Comparison of ENCODE assay signal across 24 cellular contexts in the genomic region with DNA sequence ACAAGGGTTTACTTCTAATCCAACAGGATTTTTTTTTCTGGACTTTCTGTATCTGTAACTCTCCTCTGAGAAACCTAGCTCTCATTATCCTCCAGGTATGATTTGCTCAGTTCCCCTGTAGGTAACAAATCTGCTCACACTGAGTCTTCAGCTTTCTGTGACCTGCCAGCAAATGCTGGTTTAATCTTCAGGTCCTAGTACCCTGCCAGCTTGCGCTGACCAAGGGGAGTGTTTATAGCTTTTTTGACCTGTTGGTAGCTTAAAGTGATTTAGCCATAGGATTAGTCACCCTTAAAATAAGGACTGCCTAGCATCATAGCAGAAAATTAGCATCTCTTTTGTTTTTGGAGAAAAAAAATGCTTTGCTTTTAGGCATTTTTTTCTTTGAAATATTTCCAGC. TPM values are rescaled to one million over a fixed set of nuclear protein-coding genes. Genes with fewer than 3 reads are reported as not detected.
"Had no signal": no experiment of that assay in that cellular context is flagged by ENCODE, and none has a peak within 500 bp of the region (broad histone marks: within the 10 kb centered on the region; RNA-seq: fewer than 3 reads in every experiment).

No MANE protein-coding gene starts in this region.

- H3K4me3 ChIP-seq: mucosa of descending colon, prostate gland, suprapubic skin, upper lobe of left lung had no signal

- ATAC-seq: activated CD8-positive, alpha-beta T cell treated with anti-CD3 and anti-CD28 coated beads, Interleukin-2, amount 10 ng/mL, durations not matched to agents 7 days and 5 days; left colon; mucosa of descending colon; natural killer cell; sciatic nerve; stimulated activated naive CD8-positive, alpha-beta T cell treated with anti-CD3 and anti-CD28 coated beads, Interleukin-15, Interleukin-2, amounts not matched to agents 100 U/mL and 50 U/mL, for 24 hours had no signal

- H3K9me3 ChIP-seq: mucosa of descending colon, prostate gland, suprapubic skin, upper lobe of left lung had no signal

- H3K27ac ChIP-seq: prostate gland, suprapubic skin, upper lobe of left lung, WERI-Rb-1 had no signal

- DNase-seq: activated CD4-positive, alpha-beta T cell treated with anti-CD3 and anti-CD28 coated beads for 48 hours; activated CD8-positive, alpha-beta memory T cell treated with anti-CD3 and anti-CD28 coated beads, Interleukin-2, amount 50 U/mL, for 48 hours; activated CD8-positive, alpha-beta T cell treated with anti-CD3 and anti-CD28 coated beads, Interleukin-2, amount 10 ng/mL, durations not matched to agents 7 days and 5 days; activated naive CD4-positive, alpha-beta T cell; effector memory CD4-positive, alpha-beta T cell; erythroblast; glutamatergic neuron; left colon; mucosa of descending colon; natural killer cell; nucleus accumbens; stimulated activated CD4-positive, alpha-beta T cell treated with anti-CD3 and anti-CD28 coated beads, Interleukin-12 subunit alpha, Interleukin-12 subunit beta, amount 100 ng/mL, for 4 hours; stimulated activated CD4-positive, alpha-beta T cell treated with anti-CD3 and anti-CD28 coated beads, Interleukin-2, amount 100 ng/mL, for 48 hours; stimulated activated naive CD8-positive, alpha-beta T cell treated with anti-CD3 and anti-CD28 coated beads, Interleukin-15, Interleukin-2, amounts not matched to agents 100 U/mL and 50 U/mL, for 24 hours; T-helper 9 cell; upper lobe of left lung; WERI-Rb-1 had no signal

- H3K27me3 ChIP-seq: suprapubic skin, upper lobe of left lung had no signal

- H3K36me3 ChIP-seq: prostate gland, suprapubic skin had no signal

- H3K4me1 ChIP-seq: prostate gland had no signal

RNA-seq across cellular contexts. Expression of gene PAX4, which starts 56.4 kb away (rescaled TPM):
- total RNA-seq: activated CD8-positive, alpha-beta T cell treated with anti-CD3 and anti-CD28 coated beads, Interleukin-2, amount 10 ng/mL, durations not matched to agents 7 days and 5 days; activated T-helper 1 cell treated with anti-CD3 and anti-CD28 coated beads, Interleukin-12 subunit alpha, Interleukin-12 subunit beta, Interleukin-2, Interleukin-4 antibody, amounts not matched to agents 30 ng/mL and 10 ng/mL and 1 ng/mL, durations not matched to agents 14 hours and 24 hours and 36 hours; cardiac septum; fibroblast of villous mesenchyme; lung microvascular endothelial cell; natural killer cell; prostate gland; sciatic nerve; suprapubic skin; upper lobe of left lung had no signal
